In genomic region chr7:69739906-69740545, GRCh38 we compare ENCODE assay signal across 8 cellular contexts.
DNase-seq lines count a peak whose midpoint lies in the region; ATAC-seq and TF ChIP-seq lines count a peak whose summit lies in the region.

No MANE protein-coding gene starts in this region.

- no peak overlapping the region for H3K4me2 ChIP-seq in GM23248 (ENCODE audit: unreplicated experiment)

- H3K4me1 ChIP-seq in GM23248 (ENCODE audit: insufficient read depth) (no peaks in the 10 kb centered on the region), heart left ventricle (peaks cover 0 to 28% (median 21%) of the 10 kb centered on the region in 12 donors)

- TF ChIP-seq CTCF in GM13976 (IDR thresholded peaks at IDR 0.05; ENCODE audit: borderline replicate concordance, control extremely low read depth, extremely low read depth, insufficient read depth, missing control alignments) (no peak), heart left ventricle (IDR thresholded peaks at IDR 0.05) (no peak)

- TF ChIP-seq POLR2A in heart left ventricle (IDR thresholded peaks at IDR 0.05): no peak

- H3K4me3 ChIP-seq in GM23248 (no peak overlapping the region), heart left ventricle (no peak overlapping the region)

- H3K27me3 ChIP-seq in GM23248 (replicated peaks; ENCODE audit: insufficient read depth) (no peaks in the 10 kb centered on the region), heart left ventricle (no peaks in the 10 kb centered on the region)

- H3K9me3 ChIP-seq in GM23248 (ENCODE audit: low read depth) (no peaks in the 10 kb centered on the region), heart left ventricle (no peaks in the 10 kb centered on the region)

- DNase-seq in GM13976 (ENCODE audit: low spot score): peak; percentile 20
- peak; percentile 47 for DNase-seq in GM23248
- peak; percentile 74 for DNase-seq in NCI-H2171 treated with DMSO at 0.1 percent for 48 hours (lab: John Stamatoyannopoulos, UW)
- peak in 4 of 5 donors; percentile 59 to 81 (median 72) for DNase-seq in heart left ventricle
- DNase-seq in HPDE6-E6E7 (ENCODE audit: extremely low spot score): no peak
- no peak for DNase-seq in CD1c-positive myeloid dendritic cell (ENCODE audit: extremely low spot score)
- no peak for DNase-seq in NCI-H226
- no peak for DNase-seq in NOMO-1 treated with DMSO at 0.1 percent for 48 hours (lab: John Stamatoyannopoulos, UW; ENCODE audit: unreplicated experiment)

- no peaks in the 10 kb centered on the region for H3K79me2 ChIP-seq in GM23248 (ENCODE audit: insufficient read depth)

- no peaks in the 10 kb centered on the region for H3F3A ChIP-seq in GM23248 (ENCODE audit: insufficient read depth)

- no peak overlapping the region for H3K27ac ChIP-seq in GM23248
- peak overlapping the region in 2 of 12 donors; percentile 28 to 33 for H3K27ac ChIP-seq in heart left ventricle

- no peak overlapping the region for H2AFZ ChIP-seq in GM23248

- no peak overlapping the region for H3K9ac ChIP-seq in GM23248

- no peaks in the 10 kb centered on the region for H4K20me1 ChIP-seq in GM23248 (ENCODE audit: insufficient read depth)

- in situ Hi-C loops in GM13976 (cut with MboI; ENCODE audit: low sequenced_read_pairs, unreplicated experiment) (no loop called here), GM23248 (cut with MboI) (no loop called here)

- peak; percentile 94 to 99 (median 98) for ATAC-seq in heart left ventricle

- H3K9me2 ChIP-seq in GM23248 (ENCODE audit: insufficient read depth): no peaks in the 10 kb centered on the region

- intact Hi-C loops in heart left ventricle (cut with DNase I): loop anchor here in 1 of 10 donors (10.0 kb wide), 1 partner anchor 65 kb away; no protein-coding TSS in a partner anchor

- no peaks in the 10 kb centered on the region for H3K36me3 ChIP-seq in GM23248 (ENCODE audit: low read depth)
- no peaks in the 10 kb centered on the region for H3K36me3 ChIP-seq in heart left ventricle

- 0 to 6% methylated on average over 4 of the region's 4 CpGs for WGBS in GM23248 (ENCODE audit: low coverage in 1 of 2, low lambda C conversion rate in 2 of 2, missing lambda C conversion rate in 2 of 2), 2 experiments
- WGBS in heart left ventricle, 4 donors: 2 to 11% (median 5%) methylated on average over 4 of the region's 4 CpGs

Comparison
In these comparisons a context has a peak if more than half of its experiments do, and no peak if none do; other contexts are left out.
1. DNase-seq: peak in GM13976 (single experiment), GM23248 (single experiment), NCI-H2171 treated with DMSO at 0.1 percent for 48 hours (single experiment) and heart left ventricle (4 of 5); none in HPDE6-E6E7 (single experiment), CD1c-positive myeloid dendritic cell (single experiment), NCI-H226 (single experiment) and NOMO-1 treated with DMSO at 0.1 percent for 48 hours (single experiment).